ENCODE assay signal across 18 cellular contexts in genomic region chr5:169695025-169695625, GRCh38. TPM values are rescaled to one million over a fixed set of nuclear protein-coding genes. Genes with fewer than 3 reads are reported as not detected.
DNase-seq lines count a peak whose midpoint lies in the region; ATAC-seq and TF ChIP-seq lines count a peak whose summit lies in the region.
"Had no signal": no experiment of that assay in that cellular context is flagged by ENCODE, and none has a peak within 500 bp of the region (broad histone marks: within the 10 kb centered on the region; RNA-seq: fewer than 3 reads in every experiment).

No MANE protein-coding gene starts in this region.

- H3K9me3 ChIP-seq in SJCRH30 (replicated peaks) (no peaks in the 10 kb centered on the region), right lobe of liver (no peaks in the 10 kb centered on the region), trophoblast cell (ENCODE audit: insufficient read depth, low read depth, low read length) (no peaks in the 10 kb centered on the region)
- H3K9me3 ChIP-seq: BE2C, esophagus squamous epithelium, heart right ventricle, neutrophil had no signal

- H2BK5ac ChIP-seq in trophoblast cell (ENCODE audit: low read depth, low read length, poor library complexity) = no peak overlapping the region

- no peak for TF ChIP-seq POLR2A in right lobe of liver (IDR thresholded peaks at IDR 0.05)

- H3K36me3 ChIP-seq in ACC112 (ENCODE audit: insufficient read depth, low read length) = no peaks in the 10 kb centered on the region
- no peaks in the 10 kb centered on the region for H3K36me3 ChIP-seq in SJCRH30
- no peaks in the 10 kb centered on the region for H3K36me3 ChIP-seq in right lobe of liver
- H3K36me3 ChIP-seq in trophoblast cell (ENCODE audit: control insufficient read depth in 1 of 2, insufficient read depth in 2 of 2, low read length in 2 of 2) = no peaks in the 10 kb centered on the region
- H3K36me3 ChIP-seq: BE2C, esophagus squamous epithelium had no signal

- ATAC-seq in GM19351 (IDR thresholded peaks at IDR 0.05; ENCODE audit: unreplicated experiment) = no peak
- ATAC-seq in right lobe of liver = no peak
- ATAC-seq: right cardiac atrium, WTC11 had no signal

- 60% methylated on average over 6 of the region's 6 CpGs for WGBS in right lobe of liver (ENCODE audit: insufficient coverage, low coverage, low lambda C conversion rate, missing lambda C conversion rate)
- no CpG with 5 or more reads among the region's 6 CpGs for WGBS in trophoblast cell (ENCODE audit: extremely low coverage, insufficient coverage, insufficient read length)

- H4K8ac ChIP-seq in trophoblast cell (ENCODE audit: low read depth, low read length) = no peak overlapping the region

- H3K27ac ChIP-seq in ACC112 (ENCODE audit: low read depth, low read length) (peak overlapping the region; percentile 99), SJCRH30 (peak overlapping the region; percentile 89), right lobe of liver (no peak overlapping the region), trophoblast cell (ENCODE audit: low read depth, low read length) (no peak overlapping the region)
- H3K27ac ChIP-seq: esophagus squamous epithelium, heart right ventricle, neutrophil had no signal

- H4K12ac ChIP-seq in trophoblast cell (ENCODE audit: low read depth, low read length) = no peak overlapping the region

- H3K4me3 ChIP-seq in ACC112 (ENCODE audit: low read depth, low read length) (peak overlapping the region; percentile 28; the same call in 1 of the 2 replicates), SJCRH30 (no peak overlapping the region), right lobe of liver (no peak overlapping the region), trophoblast cell (ENCODE audit: low read depth, low read length) (no peak overlapping the region)
- H3K4me3 ChIP-seq: esophagus squamous epithelium, heart right ventricle had no signal

- H2BK120ac ChIP-seq in trophoblast cell (ENCODE audit: insufficient read depth, low read length, poor library complexity) = no peak overlapping the region

- no peak overlapping the region for H3K18ac ChIP-seq in trophoblast cell (ENCODE audit: low read length)

- H3K79me1 ChIP-seq in trophoblast cell (ENCODE audit: low read length) = no peaks in the 10 kb centered on the region

- H3K4me1 ChIP-seq in ACC112 (ENCODE audit: control insufficient read depth, insufficient read depth, low read length, unreplicated experiment) = peaks cover 34% of the 10 kb centered on the region
- peaks cover 36% of the 10 kb centered on the region for H3K4me1 ChIP-seq in SJCRH30
- H3K4me1 ChIP-seq in right lobe of liver = no peaks in the 10 kb centered on the region
- peaks cover 0 to 5% of the 10 kb centered on the region in 2 experiments for H3K4me1 ChIP-seq in trophoblast cell (ENCODE audit: control insufficient read depth in 1 of 2, insufficient read depth in 2 of 2, low read length in 2 of 2)
- H3K4me1 ChIP-seq: BE2C, esophagus squamous epithelium had no signal

- H2BK12ac ChIP-seq in trophoblast cell (ENCODE audit: low read length) = no peak overlapping the region

- DNase-seq in ELR (ENCODE audit: low read depth) (peak; percentile 57), SJCRH30 (no peak), glomerular visceral epithelial cell (ENCODE audit: extremely low spot score) (peak; percentile 86), right lobe of liver (no peak), Kasumi-1 (lab: John Stamatoyannopoulos, UW) (no peak), trophoblast cell (no peak)
- DNase-seq: activated naive CD4-positive, alpha-beta T cell treated with Interleukin-2 at 50 U/mL for 16 hours; BE2C; esophagus squamous epithelium; heart right ventricle; NCI-H526; right cardiac atrium; substantia nigra; T-helper 1 cell had no signal

- H3K9ac ChIP-seq in trophoblast cell (ENCODE audit: low read length) = no peak overlapping the region

- no peak overlapping the region for H2AK5ac ChIP-seq in trophoblast cell (ENCODE audit: low read length)

- H4K91ac ChIP-seq in trophoblast cell (ENCODE audit: low read depth, low read length) = no peak overlapping the region

- H3K79me2 ChIP-seq in ACC112 (ENCODE audit: control insufficient read depth, insufficient read depth, low read length, unreplicated experiment) (no peaks in the 10 kb centered on the region), trophoblast cell (ENCODE audit: control insufficient read depth, insufficient read depth, low read length, poor library complexity) (no peaks in the 10 kb centered on the region)

- H3K27me3 ChIP-seq in ACC112 (ENCODE audit: insufficient read depth, low read length) (no peaks in the 10 kb centered on the region), SJCRH30 (no peaks in the 10 kb centered on the region), right lobe of liver (no peaks in the 10 kb centered on the region), trophoblast cell (ENCODE audit: insufficient read depth, low read length) (no peaks in the 10 kb centered on the region)
- H3K27me3 ChIP-seq: esophagus squamous epithelium, neutrophil had no signal

- H3K14ac ChIP-seq in trophoblast cell (ENCODE audit: low read length) = no peak overlapping the region

- H3K4ac ChIP-seq in trophoblast cell (ENCODE audit: low read depth, low read length) = no peak overlapping the region

- H2AFZ ChIP-seq in ACC112 (ENCODE audit: low read length, unreplicated experiment) (no peak overlapping the region), trophoblast cell (ENCODE audit: insufficient read depth, low read length, poor library complexity) (no peak overlapping the region)

- no peak overlapping the region for H3K4me2 ChIP-seq in trophoblast cell (ENCODE audit: low read length)

- H3K23ac ChIP-seq in trophoblast cell (ENCODE audit: low read length) = no peak overlapping the region

- no peak for TF ChIP-seq CTCF in right lobe of liver (IDR thresholded peaks at IDR 0.05)

- intact Hi-C loops in right lobe of liver (cut with DNase I) = no loop called here

RNA-seq across cellular contexts. Expression of gene DOCK2, which starts 58.0 kb away (rescaled TPM):
- 0.10 and 0.20 TPM in 2 replicates for total RNA-seq in SJCRH30 (2014; rRNA removed; shearing (Covaris generic))
- 10 to 100 TPM in 1 of 6 experiments, 1 to 10 TPM in 5; 5.0 to 14.5 (median 7.4) TPM for total RNA-seq in right lobe of liver
- polyA plus RNA-seq in trophoblast cell (2013) = 0.07 and 0.08 TPM in 2 replicates

Comparison
In these comparisons a context has a peak if more than half of its experiments do, and no peak if none do; other contexts are left out.
1. H3K27ac ChIP-seq: peak in ACC112 (single experiment) and SJCRH30 (single experiment); none in right lobe of liver (0 of 3) and trophoblast cell (single experiment).
2. DNase-seq: peak in ELR (single experiment) and glomerular visceral epithelial cell (single experiment); none in SJCRH30 (0 of 2), right lobe of liver (0 of 3), Kasumi-1 (0 of 2) and trophoblast cell (0 of 2).